Comparison of ENCODE assay signal across 9 cellular contexts in genomic region chr16:70770968-70771552, GRCh38. TPM values are rescaled to one million over a fixed set of nuclear protein-coding genes. Genes with fewer than 3 reads are reported as not detected.
A peak's percentile ranks its signal among the peaks of the same experiment; 100 is the strongest.
DNase-seq lines count a peak whose midpoint lies in the region; ATAC-seq, FAIRE-seq and TF ChIP-seq lines count a peak whose summit lies in the region.
"Had no signal": no experiment of that assay in that cellular context is flagged by ENCODE, and none has a peak within 500 bp of the region (broad histone marks: within the 10 kb centered on the region; RNA-seq: fewer than 3 reads in every experiment).

No MANE protein-coding gene starts in this region.

- peaks cover 8% of the 10 kb centered on the region for H4K20me1 ChIP-seq in astrocyte (ENCODE audit: insufficient read depth, low read length)
- H4K20me1 ChIP-seq in smooth muscle cell (ENCODE audit: low read depth): no peaks in the 10 kb centered on the region

- H3K36me3 ChIP-seq in astrocyte (ENCODE audit: insufficient read depth, low read length) (peaks cover 7% of the 10 kb centered on the region), smooth muscle cell (ENCODE audit: low read depth) (no peaks in the 10 kb centered on the region)

- H3K27me3 ChIP-seq in astrocyte (ENCODE audit: insufficient read depth, low read length): no peaks in the 10 kb centered on the region
- no peaks in the 10 kb centered on the region for H3K27me3 ChIP-seq in smooth muscle cell (ENCODE audit: low read depth)

- H3K27ac Mint-ChIP-seq in astrocyte (ENCODE audit: unreplicated experiment): no peak overlapping the region

- no peak overlapping the region for H3K4me3 Mint-ChIP-seq in astrocyte (ENCODE audit: unreplicated experiment)

- FAIRE-seq in astrocyte (lab: Jason Lieb, UNC): peak; percentile 64
- FAIRE-seq: colon had no signal

- H3K4me3 ChIP-seq in astrocyte (ENCODE audit: insufficient read depth, low read depth, low read length) (no peak overlapping the region), smooth muscle cell (no peak overlapping the region)

- H3K4me1 Mint-ChIP-seq in astrocyte (ENCODE audit: low read depth, unreplicated experiment): peaks cover 19% of the 10 kb centered on the region

- H3K9ac ChIP-seq in astrocyte (ENCODE audit: low read length) (no peak overlapping the region), smooth muscle cell (ENCODE audit: low read depth) (no peak overlapping the region)

- H3K4me1 ChIP-seq in astrocyte (ENCODE audit: insufficient read depth, low read length) (peaks cover 15% of the 10 kb centered on the region), smooth muscle cell (ENCODE audit: low read depth) (no peaks in the 10 kb centered on the region)

- no peak overlapping the region for H2AFZ ChIP-seq in astrocyte (ENCODE audit: low read depth, low read length)
- no peak overlapping the region for H2AFZ ChIP-seq in smooth muscle cell (ENCODE audit: low read depth)

- H3K27me3 Mint-ChIP-seq in astrocyte (ENCODE audit: low read depth, unreplicated experiment): no peaks in the 10 kb centered on the region

- peak; percentile 91 for TF ChIP-seq CTCF in GM10248 (IDR thresholded peaks at IDR 0.05; ENCODE audit: control extremely low read depth, extremely low read depth, low read depth, missing control alignments)
- TF ChIP-seq CTCF in astrocyte (IDR thresholded peaks at IDR 0.05; ENCODE audit: insufficient read depth, low read depth, low read length): peak; percentile 86
- peak; percentile 92 for TF ChIP-seq CTCF in smooth muscle cell (IDR thresholded peaks at IDR 0.05; ENCODE audit: borderline replicate concordance, insufficient read depth, poor library complexity, severe bottlenecking)

- H3K79me2 ChIP-seq in astrocyte (ENCODE audit: insufficient read depth, low read length) (no peaks in the 10 kb centered on the region), smooth muscle cell (ENCODE audit: low read depth) (no peaks in the 10 kb centered on the region)

- H3K27ac ChIP-seq in astrocyte (ENCODE audit: low read depth, low read length) (no peak overlapping the region), smooth muscle cell (ENCODE audit: low read depth) (no peak overlapping the region)

- no peaks in the 10 kb centered on the region for H3K9me3 Mint-ChIP-seq in astrocyte (ENCODE audit: unreplicated experiment)

- DNase-seq in GM10248 (ENCODE audit: extremely low spot score): peak; percentile 74
- peak; percentile 25 for DNase-seq in T follicular helper cell (ENCODE audit: low read depth)
- DNase-seq in astrocyte (ENCODE audit: low read depth): no peak
- peak; percentile 21 to 42 for DNase-seq in hippocampal formation (lab: John Stamatoyannopoulos, UW)
- DNase-seq in smooth muscle cell (lab: John Stamatoyannopoulos, UW; ENCODE audit: unreplicated experiment): peak; percentile 18

- WGBS in smooth muscle cell (ENCODE audit: low lambda C conversion rate): 28% methylated on average over 8 of the region's 8 CpGs

- POLR2A ChIA-PET in GM10248 (lab: Yijun Ruan, JAX): no interaction called here

- H3K9me3 ChIP-seq in astrocyte (ENCODE audit: insufficient read depth, low read depth, low read length): no peaks in the 10 kb centered on the region
- no peaks in the 10 kb centered on the region for H3K9me3 ChIP-seq in smooth muscle cell (replicated peaks; ENCODE audit: low read depth)

- no peak overlapping the region for H3K4me2 ChIP-seq in astrocyte (ENCODE audit: low read length)
- H3K4me2 ChIP-seq in smooth muscle cell: no peak overlapping the region

- ATAC-seq in HG03378 (IDR thresholded peaks at IDR 0.05; ENCODE audit: unreplicated experiment) (peak; percentile 60), GM19023 (IDR thresholded peaks at IDR 0.05; ENCODE audit: unreplicated experiment) (no peak), HG03097 (IDR thresholded peaks at IDR 0.05; ENCODE audit: low FRiP score, unreplicated experiment) (no peak)

- peaks cover 15% of the 10 kb centered on the region for H3K36me3 Mint-ChIP-seq in astrocyte (ENCODE audit: low read depth, unreplicated experiment)

- CTCF ChIA-PET in GM10248 (lab: Yijun Ruan, JAX): interaction anchor here (0.6 to 6.7 kb wide), 42 partner anchors 9 to 1171 kb away, joined by 3 to 120 read pairs (median 4); partner anchors contain the start of gene VAC14

- no peaks in the 10 kb centered on the region for H3F3A ChIP-seq in smooth muscle cell (ENCODE audit: low read depth)

RNA-seq across cellular contexts. Expression of gene VAC14, which starts 29.9 kb away (rescaled TPM):
- total RNA-seq in astrocyte: 27.8 and 29.2 TPM in 2 replicates
- total RNA-seq in smooth muscle cell: 22.7 and 27.9 TPM in 2 replicates
- 42.0 and 52.3 TPM in 2 replicates for polyA plus RNA-seq in smooth muscle cell
